Comparison of ENCODE assay signal across 8 cellular contexts in genomic region chr15:40103124-40103858, GRCh38. TPM values are rescaled to one million over a fixed set of nuclear protein-coding genes. Genes with fewer than 3 reads are reported as not detected.
A peak's percentile ranks its signal among the peaks of the same experiment; 100 is the strongest.
DNase-seq lines count a peak whose midpoint lies in the region; ATAC-seq and TF ChIP-seq lines count a peak whose summit lies in the region.

No MANE protein-coding gene starts in this region.

- peak overlapping the region; percentile 60 to 94 (median 84) for H3K27ac ChIP-seq in heart left ventricle

- POLR2A ChIA-PET in BJ (lab: Charles Lee): interaction anchor here (0.5 kb wide), 1 partner anchor 142 kb away, joined by 3 read pairs; no protein-coding TSS in a partner anchor

- intact Hi-C loops in heart left ventricle (cut with DNase I): loop anchor here in 7 of 10 donors (1.0 to 10.0 kb wide), 6 partner anchors 36 to 318 kb away; partner anchors contain the start of gene FSIP1 (in 2 of the 7)
- intact Hi-C loops in posterior cingulate gyrus (cut with DNase I): loop anchor here (10.0 kb wide), 1 partner anchor 318 kb away; the partner anchor contains the start of gene FSIP1

- no peak for TF ChIP-seq POLR2A in heart left ventricle (IDR thresholded peaks at IDR 0.05)

- no peak for TF ChIP-seq CTCF in BJ (IDR thresholded peaks at IDR 0.05; ENCODE audit: insufficient read depth, low read depth, low read length)
- TF ChIP-seq CTCF in heart left ventricle (IDR thresholded peaks at IDR 0.05): no peak

- WGBS in heart left ventricle, 4 donors: 30 to 49% (median 39%) methylated on average over 15 to 28 of the region's 28 CpGs

- CTCF ChIA-PET in BJ (lab: Yijun Ruan, JAX): interaction anchor here (0.6 to 8.9 kb wide), 18 partner anchors 12 to 1479 kb away, joined by 3 to 93 read pairs (median 9); partner anchors contain the start of genes BUB1B and SRP14

- H3K9ac ChIP-seq in adipocyte (ENCODE audit: low read length): peak overlapping the region; percentile 61

- H3K36me3 ChIP-seq in BJ (ENCODE audit: control insufficient read depth, insufficient read depth, low read length) (no peaks in the 10 kb centered on the region), adipocyte (ENCODE audit: control insufficient read depth, insufficient read depth, low read length, severe bottlenecking) (no peaks in the 10 kb centered on the region), heart left ventricle (no peaks in the 10 kb centered on the region)

- peak; percentile 50 for DNase-seq in BJ (ENCODE audit: low read depth)
- peak; percentile 90 for DNase-seq in NCI-H1105 treated with DMSO at 0.1 percent for 48 hours (lab: John Stamatoyannopoulos, UW)
- peak; percentile 94 for DNase-seq in adipocyte (ENCODE audit: low read depth)
- peak; percentile 80 to 92 (median 85) for DNase-seq in heart left ventricle
- peak; percentile 68 to 97 (median 82) for DNase-seq in posterior cingulate gyrus
- DNase-seq in activated CD4-positive, alpha-beta T cell treated with anti-CD3 and anti-CD28 coated beads for 48 hours: no peak
- no peak for DNase-seq in KBM-7

- ATAC-seq in heart left ventricle: peak; percentile 65 to 77 (median 72)
- no peak for ATAC-seq in HG02798 (IDR thresholded peaks at IDR 0.05; ENCODE audit: poor library complexity, unreplicated experiment)

- H3K4me1 ChIP-seq in adipocyte (ENCODE audit: control insufficient read depth, insufficient read depth, low read length): peaks cover 69% of the 10 kb centered on the region
- peaks cover 5 to 95% (median 84%) of the 10 kb centered on the region in 12 donors for H3K4me1 ChIP-seq in heart left ventricle

- H3K27me3 ChIP-seq in BJ (ENCODE audit: control insufficient read depth, insufficient read depth, low read length): no peaks in the 10 kb centered on the region
- no peaks in the 10 kb centered on the region for H3K27me3 ChIP-seq in adipocyte (replicated peaks; ENCODE audit: control insufficient read depth, insufficient read depth, low read length)
- no peaks in the 10 kb centered on the region for H3K27me3 ChIP-seq in heart left ventricle

- in situ Hi-C loops in KBM-7 (cut with MboI; ENCODE audit: low pct_unique_long_range_greater_than_20kb, low sequenced_read_pairs): loop anchor here (10.0 kb wide), 1 partner anchor 48 kb away; no protein-coding TSS in a partner anchor

- H3K9me3 ChIP-seq in adipocyte (ENCODE audit: control insufficient read depth, low read length) (no peaks in the 10 kb centered on the region), heart left ventricle (no peaks in the 10 kb centered on the region)

- H3K4me3 ChIP-seq in BJ (ENCODE audit: low read depth, low read length) (no peak overlapping the region), adipocyte (ENCODE audit: low read length) (peak overlapping the region; percentile 42), heart left ventricle (peak overlapping the region in 3 of 12 donors; percentile 7 to 35 (median 17))

RNA-seq across cellular contexts. Expression of gene BMF, which starts 5.4 kb away (rescaled TPM):
- polyA plus RNA-seq in BJ (2011; rRNA removed) (5.8 and 8.3 TPM in 2 replicates), heart left ventricle (1 to 10 TPM; 2.5 to 2.9 TPM)
- polyA minus RNA-seq in BJ (2011; rRNA and poly(A)+ RNA removed): 9.6 and 9.8 TPM in 2 replicates
- total RNA-seq in heart left ventricle: 10 to 100 TPM in 2 of 9 donors, 1 to 10 TPM in 7; 1.2 to 12.9 (median 3.5) TPM

RNA-seq across cellular contexts. Expression of gene BUB1B, which starts 57.6 kb away (rescaled TPM):
- polyA plus RNA-seq in BJ (2011; rRNA removed): 12.8 and 16.6 TPM in 2 replicates
- polyA minus RNA-seq in BJ (2011; rRNA and poly(A)+ RNA removed): 6.7 and 8.3 TPM in 2 replicates
- 1 to 10 TPM in 4 of 9 donors, under 1 TPM in 4, not detected in 1; 0.46 to 6.4 (median 1.2) TPM for total RNA-seq in heart left ventricle
- under 1 TPM; 0.11 to 0.14 TPM for polyA plus RNA-seq in heart left ventricle

Comparison
In these comparisons a context has a peak if more than half of its experiments do, and no peak if none do; other contexts are left out.
1. DNase-seq: peak in BJ (single experiment), NCI-H1105 treated with DMSO at 0.1 percent for 48 hours (single experiment), adipocyte (single experiment), heart left ventricle (5 of 5) and posterior cingulate gyrus (10 of 10); none in activated CD4-positive, alpha-beta T cell treated with anti-CD3 and anti-CD28 coated beads for 48 hours (single experiment) and KBM-7 (single experiment).
2. RNA of gene BUB1B, which starts 57.6 kb away (polyA plus RNA-seq): 12.8 to 16.6 TPM in BJ; 0.11 to 0.14 TPM in heart left ventricle; every median in the first group is over 10 times any median in the second.